Comparison of ENCODE assay signal across 1 cellular context in the genomic region with DNA sequence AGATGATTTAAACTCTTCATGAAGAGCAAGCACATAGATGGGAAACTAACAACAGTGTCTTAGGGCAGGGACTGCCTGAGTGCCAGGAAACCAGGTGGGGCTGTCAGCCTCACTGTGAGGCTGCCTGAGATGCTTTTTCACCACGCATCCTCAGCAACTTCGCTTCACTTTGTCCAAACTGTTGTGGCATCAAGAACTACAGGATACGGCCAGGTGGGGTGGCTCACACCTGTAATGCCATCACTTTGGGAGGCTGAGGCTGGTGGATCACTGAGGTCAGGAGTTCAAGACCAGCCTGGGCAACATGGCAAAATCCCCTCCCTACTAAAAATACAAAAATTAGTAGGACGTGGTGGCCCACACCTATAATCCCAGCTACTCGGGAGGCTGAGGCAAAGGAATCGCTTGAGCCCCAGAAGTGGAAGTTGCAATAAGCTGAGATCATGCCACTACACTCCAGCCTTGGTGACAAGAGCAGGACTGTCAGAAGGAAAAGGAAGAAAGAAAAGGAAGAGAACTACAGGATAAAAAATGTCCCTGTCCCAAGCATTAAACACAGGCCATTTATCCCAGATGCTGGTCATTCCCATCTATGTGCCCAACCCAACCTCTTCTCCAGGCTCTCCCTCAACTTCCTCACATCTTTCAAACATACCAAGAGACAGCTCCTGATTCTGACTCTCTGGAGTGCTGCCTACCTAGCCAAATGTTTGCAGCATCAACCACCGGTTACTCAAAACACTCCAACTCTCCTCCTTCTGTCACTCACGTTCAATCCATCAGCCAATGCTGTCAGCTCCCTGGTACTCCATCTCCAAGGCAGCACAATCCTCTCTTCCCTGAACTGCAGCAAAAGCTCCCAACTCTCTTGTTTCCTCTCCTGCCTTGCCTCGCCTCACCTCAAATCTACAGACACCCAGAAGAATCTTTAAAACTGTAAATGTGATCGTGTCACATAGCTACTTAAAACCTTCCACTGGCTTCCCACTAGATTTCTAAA.
TF ChIP-seq lines count a peak whose summit lies in the region.

No MANE protein-coding gene starts in this region.

TF ChIP-seq in neural cell, 6 proteins besides CTCF, POLR2A, EP300 and RAD21 (continued from another document):
- TF ChIP-seq, protein P1, sequence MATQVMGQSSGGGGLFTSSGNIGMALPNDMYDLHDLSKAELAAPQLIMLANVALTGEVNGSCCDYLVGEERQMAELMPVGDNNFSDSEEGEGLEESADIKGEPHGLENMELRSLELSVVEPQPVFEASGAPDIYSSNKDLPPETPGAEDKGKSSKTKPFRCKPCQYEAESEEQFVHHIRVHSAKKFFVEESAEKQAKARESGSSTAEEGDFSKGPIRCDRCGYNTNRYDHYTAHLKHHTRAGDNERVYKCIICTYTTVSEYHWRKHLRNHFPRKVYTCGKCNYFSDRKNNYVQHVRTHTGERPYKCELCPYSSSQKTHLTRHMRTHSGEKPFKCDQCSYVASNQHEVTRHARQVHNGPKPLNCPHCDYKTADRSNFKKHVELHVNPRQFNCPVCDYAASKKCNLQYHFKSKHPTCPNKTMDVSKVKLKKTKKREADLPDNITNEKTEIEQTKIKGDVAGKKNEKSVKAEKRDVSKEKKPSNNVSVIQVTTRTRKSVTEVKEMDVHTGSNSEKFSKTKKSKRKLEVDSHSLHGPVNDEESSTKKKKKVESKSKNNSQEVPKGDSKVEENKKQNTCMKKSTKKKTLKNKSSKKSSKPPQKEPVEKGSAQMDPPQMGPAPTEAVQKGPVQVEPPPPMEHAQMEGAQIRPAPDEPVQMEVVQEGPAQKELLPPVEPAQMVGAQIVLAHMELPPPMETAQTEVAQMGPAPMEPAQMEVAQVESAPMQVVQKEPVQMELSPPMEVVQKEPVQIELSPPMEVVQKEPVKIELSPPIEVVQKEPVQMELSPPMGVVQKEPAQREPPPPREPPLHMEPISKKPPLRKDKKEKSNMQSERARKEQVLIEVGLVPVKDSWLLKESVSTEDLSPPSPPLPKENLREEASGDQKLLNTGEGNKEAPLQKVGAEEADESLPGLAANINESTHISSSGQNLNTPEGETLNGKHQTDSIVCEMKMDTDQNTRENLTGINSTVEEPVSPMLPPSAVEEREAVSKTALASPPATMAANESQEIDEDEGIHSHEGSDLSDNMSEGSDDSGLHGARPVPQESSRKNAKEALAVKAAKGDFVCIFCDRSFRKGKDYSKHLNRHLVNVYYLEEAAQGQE (IDR thresholded peaks at IDR 0.05; ENCODE audit: borderline replicate concordance), result no peak
- TF ChIP-seq EZH2 (IDR thresholded peaks at IDR 0.05; ENCODE audit: borderline replicate concordance, insufficient read depth, low read length, poor library complexity, severe bottlenecking), result no peak
- TF ChIP-seq SMC3 (conservative IDR thresholded peaks at IDR 0.05; ENCODE audit: poor library complexity), result no peak
- no peak for TF ChIP-seq TAF1 (IDR thresholded peaks at IDR 0.05; ENCODE audit: low read depth)
TF ChIP-seq in neural cell: peak in this region for 0.
